ENCODE assay signal across 8 cellular contexts in the genomic region with DNA sequence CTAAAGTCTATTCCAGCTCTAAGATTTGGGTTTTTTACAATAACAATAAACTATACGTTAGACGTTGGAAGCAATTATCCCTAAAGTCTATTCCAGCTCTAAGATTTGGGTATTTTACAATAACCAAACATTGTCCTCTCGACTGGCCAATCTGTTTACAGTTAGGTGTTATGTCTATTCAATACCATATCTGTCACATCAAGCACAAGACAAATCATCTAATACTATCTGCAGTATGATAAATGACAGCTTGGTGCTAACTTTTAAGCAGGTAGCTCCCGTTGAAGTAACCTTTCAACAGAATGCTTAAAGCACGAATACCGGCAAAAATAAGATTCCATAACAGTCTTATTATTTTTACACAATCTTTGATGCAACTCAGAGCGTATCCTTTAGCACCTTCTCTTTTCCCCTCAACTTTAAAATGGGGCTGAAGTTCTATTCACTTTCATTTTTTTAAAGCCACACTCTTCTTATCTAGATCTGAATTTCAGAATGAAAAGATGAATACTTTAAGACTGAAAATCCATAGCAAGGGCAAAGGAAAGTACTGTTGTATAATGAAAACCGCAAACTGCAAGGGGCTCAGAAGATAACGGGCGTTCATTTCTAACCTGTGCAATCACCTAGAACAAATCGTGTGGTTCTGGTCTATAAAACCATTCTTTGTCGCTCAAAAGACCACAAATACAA. TPM values are rescaled to one million over a fixed set of nuclear protein-coding genes. Genes with fewer than 3 reads are reported as not detected.
DNase-seq lines count a peak whose midpoint lies in the region; ATAC-seq and TF ChIP-seq lines count a peak whose summit lies in the region.

No MANE protein-coding gene starts in this region.

- peaks cover 8% of the 10 kb centered on the region for H3F3A ChIP-seq in neural cell (ENCODE audit: insufficient read depth, low read length, poor library complexity, severe bottlenecking)

- TF ChIP-seq RAD21 in neural cell (conservative IDR thresholded peaks at IDR 0.05) = no peak

- H3K4me2 ChIP-seq in neural cell (ENCODE audit: low read length) = peak overlapping the region; percentile 87

- DNase-seq in MG63 (no peak), coronary artery (ENCODE audit: low spot score) (no peak), MV-4-11 (lab: John Stamatoyannopoulos, UW) (no peak)
- no peak for DNase-seq in central memory CD4-positive, alpha-beta T cell

- H3K4me1 ChIP-seq in ES-I3 (ENCODE audit: insufficient read depth, low read length) = no peaks in the 10 kb centered on the region

- ATAC-seq in GM18517 (IDR thresholded peaks at IDR 0.05; ENCODE audit: unreplicated experiment) = no peak
- no peak for ATAC-seq in HG03097 (IDR thresholded peaks at IDR 0.05; ENCODE audit: low FRiP score, unreplicated experiment)

- peaks cover 41% of the 10 kb centered on the region for H3K79me2 ChIP-seq in neural cell (replicated peaks; ENCODE audit: insufficient read depth, low read length)

- H3K9me3 ChIP-seq in ES-I3 (ENCODE audit: control insufficient read depth, insufficient read depth, low read length) (no peaks in the 10 kb centered on the region), MG63 (no peaks in the 10 kb centered on the region), neural cell (ENCODE audit: low read length) (no peaks in the 10 kb centered on the region)

- no peaks in the 10 kb centered on the region for H3K36me3 ChIP-seq in ES-I3 (ENCODE audit: insufficient read depth, low read length)
- H3K36me3 ChIP-seq in MG63 = peaks cover 14% of the 10 kb centered on the region
- no peaks in the 10 kb centered on the region for H3K36me3 ChIP-seq in neural cell (ENCODE audit: insufficient read depth, low read length)

- H3K9me2 ChIP-seq in neural cell (ENCODE audit: insufficient read depth, low read length) = no peaks in the 10 kb centered on the region

- H3K9ac ChIP-seq in ES-I3 (ENCODE audit: low read depth, low read length) = peak overlapping the region; percentile 91
- H3K9ac ChIP-seq in neural cell (ENCODE audit: low read length) = peak overlapping the region; percentile 71

- H3K27ac ChIP-seq in coronary artery = peak overlapping the region; percentile 93 to 99
- H3K27ac ChIP-seq in neural cell (ENCODE audit: low read length) = peak overlapping the region; percentile 70

- H3K4me3 ChIP-seq in MG63 (peak overlapping the region; percentile 89), coronary artery (peak overlapping the region; percentile 93), neural cell (ENCODE audit: low read length) (peak overlapping the region; percentile 97)

- H2AFZ ChIP-seq in neural cell (ENCODE audit: low read depth, low read length) = peak overlapping the region; percentile 30

- no peak for TF ChIP-seq EP300 in neural cell (conservative IDR thresholded peaks at IDR 0.05; ENCODE audit: poor library complexity, severe bottlenecking)

- no peaks in the 10 kb centered on the region for H4K20me1 ChIP-seq in neural cell (ENCODE audit: insufficient read depth)

- H3K27me3 ChIP-seq in MG63 (no peaks in the 10 kb centered on the region), neural cell (ENCODE audit: insufficient read depth, low read depth, low read length) (no peaks in the 10 kb centered on the region)

- TF ChIP-seq CTCF in coronary artery (IDR thresholded peaks at IDR 0.05) (no peak), neural cell (IDR thresholded peaks at IDR 0.05; ENCODE audit: poor library complexity, severe bottlenecking) (no peak)

TF ChIP-seq in neural cell, 6 proteins besides CTCF, POLR2A, EP300 and RAD21:
- TF ChIP-seq SMC3 (conservative IDR thresholded peaks at IDR 0.05; ENCODE audit: poor library complexity) (no peak), TAF1 (IDR thresholded peaks at IDR 0.05; ENCODE audit: low read depth) (no peak)
- TF ChIP-seq, protein P1, sequence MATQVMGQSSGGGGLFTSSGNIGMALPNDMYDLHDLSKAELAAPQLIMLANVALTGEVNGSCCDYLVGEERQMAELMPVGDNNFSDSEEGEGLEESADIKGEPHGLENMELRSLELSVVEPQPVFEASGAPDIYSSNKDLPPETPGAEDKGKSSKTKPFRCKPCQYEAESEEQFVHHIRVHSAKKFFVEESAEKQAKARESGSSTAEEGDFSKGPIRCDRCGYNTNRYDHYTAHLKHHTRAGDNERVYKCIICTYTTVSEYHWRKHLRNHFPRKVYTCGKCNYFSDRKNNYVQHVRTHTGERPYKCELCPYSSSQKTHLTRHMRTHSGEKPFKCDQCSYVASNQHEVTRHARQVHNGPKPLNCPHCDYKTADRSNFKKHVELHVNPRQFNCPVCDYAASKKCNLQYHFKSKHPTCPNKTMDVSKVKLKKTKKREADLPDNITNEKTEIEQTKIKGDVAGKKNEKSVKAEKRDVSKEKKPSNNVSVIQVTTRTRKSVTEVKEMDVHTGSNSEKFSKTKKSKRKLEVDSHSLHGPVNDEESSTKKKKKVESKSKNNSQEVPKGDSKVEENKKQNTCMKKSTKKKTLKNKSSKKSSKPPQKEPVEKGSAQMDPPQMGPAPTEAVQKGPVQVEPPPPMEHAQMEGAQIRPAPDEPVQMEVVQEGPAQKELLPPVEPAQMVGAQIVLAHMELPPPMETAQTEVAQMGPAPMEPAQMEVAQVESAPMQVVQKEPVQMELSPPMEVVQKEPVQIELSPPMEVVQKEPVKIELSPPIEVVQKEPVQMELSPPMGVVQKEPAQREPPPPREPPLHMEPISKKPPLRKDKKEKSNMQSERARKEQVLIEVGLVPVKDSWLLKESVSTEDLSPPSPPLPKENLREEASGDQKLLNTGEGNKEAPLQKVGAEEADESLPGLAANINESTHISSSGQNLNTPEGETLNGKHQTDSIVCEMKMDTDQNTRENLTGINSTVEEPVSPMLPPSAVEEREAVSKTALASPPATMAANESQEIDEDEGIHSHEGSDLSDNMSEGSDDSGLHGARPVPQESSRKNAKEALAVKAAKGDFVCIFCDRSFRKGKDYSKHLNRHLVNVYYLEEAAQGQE (IDR thresholded peaks at IDR 0.05; ENCODE audit: borderline replicate concordance) = no peak
TF ChIP-seq in neural cell: peak in this region for 0.

RNA-seq across cellular contexts. Expression of a gene that starts 0.9 kb away (rescaled TPM):
- 352 and 425 TPM in 2 replicates for total RNA-seq in MG63 (2014; rRNA removed; shearing (Covaris generic); ENCODE audit: low replicate concordance)
- 152 and 182 TPM in 2 replicates for polyA plus RNA-seq in neural cell
- polyA minus RNA-seq in neural cell = 212 and 242 TPM in 2 replicates

RNA-seq across cellular contexts. Expression of a gene that starts 38.4 kb away (rescaled TPM):
- 12.0 and 18.0 TPM in 2 replicates for total RNA-seq in MG63 (2014; rRNA removed; shearing (Covaris generic); ENCODE audit: low replicate concordance)
- 12.9 and 14.7 TPM in 2 replicates for polyA plus RNA-seq in neural cell
- polyA minus RNA-seq in neural cell = 34.3 and 35.4 TPM in 2 replicates

RNA-seq across cellular contexts. Expression of a gene that starts 50.5 kb away (rescaled TPM):
- total RNA-seq in MG63 (2014; rRNA removed; shearing (Covaris generic); ENCODE audit: low replicate concordance) = 6,024 and 6,806 TPM in 2 replicates
- 2,762 and 2,769 TPM in 2 replicates for polyA plus RNA-seq in neural cell
- polyA minus RNA-seq in neural cell = 790 and 911 TPM in 2 replicates
